Comparison of ENCODE assay signal across 20 cellular contexts in genomic region chr2:233048569-233049193, GRCh38. TPM values are rescaled to one million over a fixed set of nuclear protein-coding genes. Genes with fewer than 3 reads are reported as not detected.
"Had no signal": no experiment of that assay in that cellular context is flagged by ENCODE, and none has a peak within 500 bp of the region (broad histone marks: within the 10 kb centered on the region; RNA-seq: fewer than 3 reads in every experiment).

No MANE protein-coding gene starts in this region.

- DNase-seq: activated CD4-positive, alpha-beta T cell treated with anti-CD3 and anti-CD28 coated beads for 1 hour; activated CD4-positive, alpha-beta T cell treated with anti-CD3 and anti-CD28 coated beads, Interleukin-2, amount 50 U/mL, for 48 hours; activated naive CD4-positive, alpha-beta T cell treated with anti-CD3 and anti-CD28 coated beads for 36 hours; cortex of kidney; left cardiac atrium; lower lobe of right lung; mucosa of descending colon; stimulated activated CD4-positive, alpha-beta T cell treated with anti-CD3 and anti-CD28 coated beads, Interleukin-4, amount 100 ng/mL, for 1 hour; stimulated activated CD8-positive, alpha-beta memory T cell treated with anti-CD3 and anti-CD28 coated beads, Interleukin-4, amount 100 ng/mL, for 48 hours; stomach; SW 1271 had no signal

- H3K4me3 Mint-ChIP-seq: activated naive CD4-positive, alpha-beta T cell treated with anti-CD3 and anti-CD28 coated beads for 36 hours; activated T-helper 1 cell treated with anti-CD3 and anti-CD28 coated beads, Interleukin-12 subunit alpha, Interleukin-12 subunit beta, Interleukin-2, Interleukin-4 antibody, amounts not matched to agents 30 ng/mL and 10 ng/mL and 1 ng/mL, durations not matched to agents 14 hours and 24 hours and 36 hours; natural killer cell treated with Interleukin-12 subunit alpha and Interleukin-12 subunit beta and Interleukin-15 and Interleukin-18, amount 100 ng/mL, for 72 hours had no signal

- H3K27ac Mint-ChIP-seq: activated naive CD4-positive, alpha-beta T cell treated with anti-CD3 and anti-CD28 coated beads for 36 hours; activated T-helper 1 cell treated with anti-CD3 and anti-CD28 coated beads, Interleukin-12 subunit alpha, Interleukin-12 subunit beta, Interleukin-2, Interleukin-4 antibody, amounts not matched to agents 30 ng/mL and 10 ng/mL and 1 ng/mL, durations not matched to agents 14 hours and 24 hours and 36 hours had no signal

- H3K9me3 Mint-ChIP-seq: activated naive CD4-positive, alpha-beta T cell treated with anti-CD3 and anti-CD28 coated beads for 36 hours; activated T-helper 1 cell treated with anti-CD3 and anti-CD28 coated beads, Interleukin-12 subunit alpha, Interleukin-12 subunit beta, Interleukin-2, Interleukin-4 antibody, amounts not matched to agents 30 ng/mL and 10 ng/mL and 1 ng/mL, durations not matched to agents 14 hours and 24 hours and 36 hours; effector memory CD8-positive, alpha-beta T cell; natural killer cell treated with Interleukin-12 subunit alpha and Interleukin-12 subunit beta and Interleukin-15 and Interleukin-18, amount 100 ng/mL, for 72 hours had no signal

- H3K27ac ChIP-seq: lower lobe of right lung, stomach, vagina had no signal

- H3K36me3 Mint-ChIP-seq: natural killer cell treated with Interleukin-12 subunit alpha and Interleukin-12 subunit beta and Interleukin-15 and Interleukin-18, amount 100 ng/mL, for 72 hours had no signal

- H3K27me3 ChIP-seq: vagina had no signal

- H3K36me3 ChIP-seq: lower lobe of right lung, stomach, vagina had no signal

- H3K4me3 ChIP-seq: lower lobe of right lung, mucosa of descending colon, stomach, vagina had no signal

- ATAC-seq: left cardiac atrium, lower lobe of right lung had no signal

- H3K9me3 ChIP-seq: lower lobe of right lung, mucosa of descending colon, stomach, vagina had no signal

RNA-seq across cellular contexts. Expression of gene NEU2, which starts 16.2 kb away (rescaled TPM):
- total RNA-seq: activated naive CD4-positive, alpha-beta T cell treated with anti-CD3 and anti-CD28 coated beads for 36 hours; activated T-helper 1 cell treated with anti-CD3 and anti-CD28 coated beads, Interleukin-12 subunit alpha, Interleukin-12 subunit beta, Interleukin-2, Interleukin-4 antibody, amounts not matched to agents 30 ng/mL and 10 ng/mL and 1 ng/mL, durations not matched to agents 14 hours and 24 hours and 36 hours; cardiac septum; epithelial cell of proximal tubule; glomerular endothelial cell; left cardiac atrium; lower lobe of right lung; mucosa of descending colon; natural killer cell treated with Interleukin-12 subunit alpha and Interleukin-12 subunit beta and Interleukin-15 and Interleukin-18, amount 100 ng/mL, for 72 hours; osteoblast; stomach; vagina had no signal
- polyA plus RNA-seq: stomach, thymus had no signal

RNA-seq across cellular contexts. Expression of gene NGEF, which starts 35.6 kb away (rescaled TPM):
- total RNA-seq: natural killer cell treated with Interleukin-12 subunit alpha and Interleukin-12 subunit beta and Interleukin-15 and Interleukin-18, amount 100 ng/mL, for 72 hours; osteoblast had no signal
